In the genomic region with DNA sequence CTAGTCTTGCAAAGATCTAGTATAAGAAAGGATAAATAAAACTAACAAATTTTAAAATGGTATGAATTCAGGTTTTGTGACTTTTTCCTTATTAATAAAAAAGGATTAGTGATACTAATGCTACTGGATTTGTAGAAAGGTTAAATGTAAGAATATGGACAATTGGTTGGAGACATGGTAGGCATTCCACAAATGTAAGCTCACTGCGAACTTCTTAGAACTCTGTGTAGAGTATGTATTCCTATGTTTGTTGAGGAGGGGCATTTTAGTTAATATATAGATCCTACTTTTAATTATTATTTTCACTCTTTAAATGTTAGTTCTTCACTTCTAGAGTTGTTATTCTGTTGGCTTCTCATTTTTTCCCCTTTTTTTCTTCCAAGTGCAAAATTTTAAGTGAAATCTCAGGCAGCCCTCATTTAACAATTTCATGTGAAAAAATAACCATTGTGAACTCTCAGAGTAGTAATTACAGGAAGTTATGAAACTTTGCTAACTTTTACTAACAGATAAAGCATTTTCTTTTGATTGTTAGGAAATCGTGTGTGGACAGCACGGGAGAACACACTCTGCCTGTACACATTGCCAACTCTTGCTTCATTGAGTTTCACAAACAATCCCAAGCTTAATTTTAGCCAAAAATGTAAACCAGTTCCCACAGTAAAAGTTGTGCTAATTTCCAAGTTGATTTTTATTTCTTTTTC, we compare ENCODE assay signal across 11 cellular contexts.
DNase-seq lines count a peak whose midpoint lies in the region; ATAC-seq and TF ChIP-seq lines count a peak whose summit lies in the region.
"Had no signal": no experiment of that assay in that cellular context is flagged by ENCODE, and none has a peak within 500 bp of the region (broad histone marks: within the 10 kb centered on the region; RNA-seq: fewer than 3 reads in every experiment).

No MANE protein-coding gene starts in this region.

- TF ChIP-seq POLR2A in ovary (IDR thresholded peaks at IDR 0.05): no peak

- peaks cover 48% of the 10 kb centered on the region for H3K4me1 ChIP-seq in RWPE2 (ENCODE audit: insufficient read depth, poor library complexity, severe bottlenecking)
- H3K4me1 ChIP-seq in ovary (ENCODE audit: insufficient read depth): peaks cover 1% of the 10 kb centered on the region

- 18 to 24% (median 24%) methylated on average over 3 of the region's 3 CpGs for WGBS in ovary, 3 donors

- TF ChIP-seq CTCF in RWPE2 (IDR thresholded peaks at IDR 0.05; ENCODE audit: poor library complexity, severe bottlenecking) (no peak), fibroblast of pulmonary artery (IDR thresholded peaks at IDR 0.05; ENCODE audit: low read length, missing control alignments) (no peak), ovary (IDR thresholded peaks at IDR 0.05) (no peak), GM10266 (IDR thresholded peaks at IDR 0.05; ENCODE audit: control insufficient read depth, insufficient read depth, low read depth, missing control alignments) (no peak)

- H3K27me3 ChIP-seq in RWPE2 (ENCODE audit: insufficient read depth, poor library complexity, severe bottlenecking) (no peaks in the 10 kb centered on the region), ovary (no peaks in the 10 kb centered on the region)

- H3K36me3 ChIP-seq in RWPE2 (ENCODE audit: low read depth) (peaks cover 5% of the 10 kb centered on the region; the same call in 1 of the 2 replicates), ovary (no peaks in the 10 kb centered on the region)

- TF ChIP-seq EP300 in ovary (IDR thresholded peaks at IDR 0.05): peak; percentile 72

- peak overlapping the region; percentile 100 for H3K27ac ChIP-seq in RWPE2 (ENCODE audit: poor library complexity, severe bottlenecking)
- H3K27ac ChIP-seq in ovary: peak overlapping the region in 1 of 2 donors; percentile 44

- H3K4me3 ChIP-seq in RWPE2 (ENCODE audit: severe bottlenecking) (no peak overlapping the region), fibroblast of pulmonary artery (replicated peaks; ENCODE audit: low read depth, low read length) (peak overlapping the region; percentile 0), ovary (no peak overlapping the region)

- peak; percentile 24 for ATAC-seq in RWPE2 (ENCODE audit: low read depth)
- ATAC-seq: naive thymus-derived CD4-positive, alpha-beta T cell had no signal

- H3K9me3 ChIP-seq in RWPE2 (ENCODE audit: severe bottlenecking) (no peaks in the 10 kb centered on the region), ovary (no peaks in the 10 kb centered on the region)

- peak; percentile 46 to 54 for DNase-seq in AML-193 (lab: John Stamatoyannopoulos, UW)
- DNase-seq in RWPE2 (ENCODE audit: low spot score): no peak
- peak; percentile 98 for DNase-seq in fibroblast of pulmonary artery (ENCODE audit: low read depth)
- DNase-seq in ovary: peak in 2 of 5 donors; percentile 25 to 65
- DNase-seq in NCI-H2227 treated with DMSO at 0.1 percent for 48 hours (lab: John Stamatoyannopoulos, UW): no peak
- no peak for DNase-seq in NCI-H1436 treated with DMSO at 0.1 percent for 48 hours (lab: John Stamatoyannopoulos, UW)
- DNase-seq in GM10266 (ENCODE audit: extremely low spot score): no peak
- DNase-seq in NCI-H748 treated with DMSO at 0.1 percent for 48 hours (lab: John Stamatoyannopoulos, UW): no peak
- DNase-seq: activated naive CD4-positive, alpha-beta T cell treated with anti-CD3 and anti-CD28 coated beads, Interleukin-2, amount 50 U/mL, for 16 hours; DMS153; naive thymus-derived CD4-positive, alpha-beta T cell had no signal

- intact Hi-C loops in ovary (cut with DNase I): no loop called here

Comparison
In these comparisons a context has a peak if more than half of its experiments do, and no peak if none do; other contexts are left out.
1. DNase-seq: peak in AML-193 (2 of 2) and fibroblast of pulmonary artery (single experiment); none in RWPE2 (single experiment), NCI-H2227 treated with DMSO at 0.1 percent for 48 hours (single experiment), NCI-H1436 treated with DMSO at 0.1 percent for 48 hours (single experiment), GM10266 (single experiment) and NCI-H748 treated with DMSO at 0.1 percent for 48 hours (single experiment).